Comparison of ENCODE assay signal across 1 cellular context in genomic region chr3:156605686-156606605, GRCh38.
TF ChIP-seq lines count a peak whose summit lies in the region.

No MANE protein-coding gene starts in this region.

TF ChIP-seq in K562, 482 proteins besides CTCF, POLR2A, EP300 and RAD21 (continued from another document and continues in another):
- TF ChIP-seq ZZZ3 (IDR thresholded peaks at IDR 0.05), result no peak
- TF ChIP-seq ZNF274 (IDR thresholded peaks at IDR 0.05; ENCODE audit: borderline replicate concordance, low read depth, low read length), result no peak
- TF ChIP-seq ZNF224 (CRISPR knock-in tag; IDR thresholded peaks at IDR 0.05), result no peak
- TF ChIP-seq PURB (CRISPR knock-in tag; IDR thresholded peaks at IDR 0.05; ENCODE audit: low read depth), result no peak
- TF ChIP-seq TAF9B (IDR thresholded peaks at IDR 0.05; ENCODE audit: partially characterized antibody), result peak; percentile 51
- TF ChIP-seq, protein P1, sequence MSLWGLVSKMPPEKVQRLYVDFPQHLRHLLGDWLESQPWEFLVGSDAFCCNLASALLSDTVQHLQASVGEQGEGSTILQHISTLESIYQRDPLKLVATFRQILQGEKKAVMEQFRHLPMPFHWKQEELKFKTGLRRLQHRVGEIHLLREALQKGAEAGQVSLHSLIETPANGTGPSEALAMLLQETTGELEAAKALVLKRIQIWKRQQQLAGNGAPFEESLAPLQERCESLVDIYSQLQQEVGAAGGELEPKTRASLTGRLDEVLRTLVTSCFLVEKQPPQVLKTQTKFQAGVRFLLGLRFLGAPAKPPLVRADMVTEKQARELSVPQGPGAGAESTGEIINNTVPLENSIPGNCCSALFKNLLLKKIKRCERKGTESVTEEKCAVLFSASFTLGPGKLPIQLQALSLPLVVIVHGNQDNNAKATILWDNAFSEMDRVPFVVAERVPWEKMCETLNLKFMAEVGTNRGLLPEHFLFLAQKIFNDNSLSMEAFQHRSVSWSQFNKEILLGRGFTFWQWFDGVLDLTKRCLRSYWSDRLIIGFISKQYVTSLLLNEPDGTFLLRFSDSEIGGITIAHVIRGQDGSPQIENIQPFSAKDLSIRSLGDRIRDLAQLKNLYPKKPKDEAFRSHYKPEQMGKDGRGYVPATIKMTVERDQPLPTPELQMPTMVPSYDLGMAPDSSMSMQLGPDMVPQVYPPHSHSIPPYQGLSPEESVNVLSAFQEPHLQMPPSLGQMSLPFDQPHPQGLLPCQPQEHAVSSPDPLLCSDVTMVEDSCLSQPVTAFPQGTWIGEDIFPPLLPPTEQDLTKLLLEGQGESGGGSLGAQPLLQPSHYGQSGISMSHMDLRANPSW (CRISPR knock-in tag; IDR thresholded peaks at IDR 0.05), result 0 out of 2 replicates have a peak, but pooled peaks have one; percentile 22
- TF ChIP-seq NELFE (IDR thresholded peaks at IDR 0.05; ENCODE audit: insufficient read depth, insufficient read length), result no peak
- no peak for TF ChIP-seq NFATC3 (IDR thresholded peaks at IDR 0.05)
- no peak for TF ChIP-seq ZNF655 (CRISPR knock-in tag; IDR thresholded peaks at IDR 0.05)
- TF ChIP-seq SMAD1 (IDR thresholded peaks at IDR 0.05; ENCODE audit: low read depth, low read length, partially characterized antibody), result peak; percentile 19
- no peak for TF ChIP-seq TFE3 (CRISPR knock-in tag; IDR thresholded peaks at IDR 0.05)
- TF ChIP-seq, protein P2, sequence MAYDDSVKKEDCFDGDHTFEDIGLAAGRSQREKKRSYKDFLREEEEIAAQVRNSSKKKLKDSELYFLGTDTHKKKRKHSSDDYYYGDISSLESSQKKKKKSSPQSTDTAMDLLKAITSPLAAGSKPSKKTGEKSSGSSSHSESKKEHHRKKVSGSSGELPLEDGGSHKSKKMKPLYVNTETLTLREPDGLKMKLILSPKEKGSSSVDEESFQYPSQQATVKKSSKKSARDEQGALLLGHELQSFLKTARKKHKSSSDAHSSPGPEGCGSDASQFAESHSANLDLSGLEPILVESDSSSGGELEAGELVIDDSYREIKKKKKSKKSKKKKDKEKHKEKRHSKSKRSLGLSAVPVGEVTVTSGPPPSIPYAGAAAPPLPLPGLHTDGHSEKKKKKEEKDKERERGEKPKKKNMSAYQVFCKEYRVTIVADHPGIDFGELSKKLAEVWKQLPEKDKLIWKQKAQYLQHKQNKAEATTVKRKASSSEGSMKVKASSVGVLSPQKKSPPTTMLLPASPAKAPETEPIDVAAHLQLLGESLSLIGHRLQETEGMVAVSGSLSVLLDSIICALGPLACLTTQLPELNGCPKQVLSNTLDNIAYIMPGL (CRISPR knock-in tag; IDR thresholded peaks at IDR 0.05), result no peak
- no peak for TF ChIP-seq GTF2F1 (IDR thresholded peaks at IDR 0.05; ENCODE audit: low read depth, low read length)
- peak in 1 of 2 experiments; percentile 33; a peak in 1 of 4 replicates for TF ChIP-seq RCOR1 (IDR thresholded peaks at IDR 0.05; ENCODE audit: borderline replicate concordance in 1 of 2, low read depth in 2 of 2, low read length in 2 of 2)
- no peak for TF ChIP-seq SMARCB1 (IDR thresholded peaks at IDR 0.05; ENCODE audit: insufficient read length, low read depth)
- TF ChIP-seq ZBTB17 (CRISPR knock-in tag; IDR thresholded peaks at IDR 0.05), result no peak
- TF ChIP-seq, protein P3, sequence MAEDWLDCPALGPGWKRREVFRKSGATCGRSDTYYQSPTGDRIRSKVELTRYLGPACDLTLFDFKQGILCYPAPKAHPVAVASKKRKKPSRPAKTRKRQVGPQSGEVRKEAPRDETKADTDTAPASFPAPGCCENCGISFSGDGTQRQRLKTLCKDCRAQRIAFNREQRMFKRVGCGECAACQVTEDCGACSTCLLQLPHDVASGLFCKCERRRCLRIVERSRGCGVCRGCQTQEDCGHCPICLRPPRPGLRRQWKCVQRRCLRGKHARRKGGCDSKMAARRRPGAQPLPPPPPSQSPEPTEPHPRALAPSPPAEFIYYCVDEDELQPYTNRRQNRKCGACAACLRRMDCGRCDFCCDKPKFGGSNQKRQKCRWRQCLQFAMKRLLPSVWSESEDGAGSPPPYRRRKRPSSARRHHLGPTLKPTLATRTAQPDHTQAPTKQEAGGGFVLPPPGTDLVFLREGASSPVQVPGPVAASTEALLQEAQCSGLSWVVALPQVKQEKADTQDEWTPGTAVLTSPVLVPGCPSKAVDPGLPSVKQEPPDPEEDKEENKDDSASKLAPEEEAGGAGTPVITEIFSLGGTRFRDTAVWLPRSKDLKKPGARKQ (CRISPR knock-in tag; IDR thresholded peaks at IDR 0.05), result no peak
- TF ChIP-seq ZNF140 (CRISPR knock-in tag; IDR thresholded peaks at IDR 0.05), result no peak
- no peak for TF ChIP-seq CBX2 (IDR thresholded peaks at IDR 0.05; ENCODE audit: insufficient read depth, low read length, poor library complexity, severe bottlenecking)
- no peak for TF ChIP-seq MEF2A (IDR thresholded peaks at IDR 0.05; ENCODE audit: control insufficient read depth, low read depth, low read length)
- no peak; the same call in 1 of the 2 replicates for TF ChIP-seq FOSL1 (tag; conservative IDR thresholded peaks at IDR 0.05)
- TF ChIP-seq GATA2 (CRISPR knock-in tag; IDR thresholded peaks at IDR 0.05), result no peak
- TF ChIP-seq, protein P4, sequence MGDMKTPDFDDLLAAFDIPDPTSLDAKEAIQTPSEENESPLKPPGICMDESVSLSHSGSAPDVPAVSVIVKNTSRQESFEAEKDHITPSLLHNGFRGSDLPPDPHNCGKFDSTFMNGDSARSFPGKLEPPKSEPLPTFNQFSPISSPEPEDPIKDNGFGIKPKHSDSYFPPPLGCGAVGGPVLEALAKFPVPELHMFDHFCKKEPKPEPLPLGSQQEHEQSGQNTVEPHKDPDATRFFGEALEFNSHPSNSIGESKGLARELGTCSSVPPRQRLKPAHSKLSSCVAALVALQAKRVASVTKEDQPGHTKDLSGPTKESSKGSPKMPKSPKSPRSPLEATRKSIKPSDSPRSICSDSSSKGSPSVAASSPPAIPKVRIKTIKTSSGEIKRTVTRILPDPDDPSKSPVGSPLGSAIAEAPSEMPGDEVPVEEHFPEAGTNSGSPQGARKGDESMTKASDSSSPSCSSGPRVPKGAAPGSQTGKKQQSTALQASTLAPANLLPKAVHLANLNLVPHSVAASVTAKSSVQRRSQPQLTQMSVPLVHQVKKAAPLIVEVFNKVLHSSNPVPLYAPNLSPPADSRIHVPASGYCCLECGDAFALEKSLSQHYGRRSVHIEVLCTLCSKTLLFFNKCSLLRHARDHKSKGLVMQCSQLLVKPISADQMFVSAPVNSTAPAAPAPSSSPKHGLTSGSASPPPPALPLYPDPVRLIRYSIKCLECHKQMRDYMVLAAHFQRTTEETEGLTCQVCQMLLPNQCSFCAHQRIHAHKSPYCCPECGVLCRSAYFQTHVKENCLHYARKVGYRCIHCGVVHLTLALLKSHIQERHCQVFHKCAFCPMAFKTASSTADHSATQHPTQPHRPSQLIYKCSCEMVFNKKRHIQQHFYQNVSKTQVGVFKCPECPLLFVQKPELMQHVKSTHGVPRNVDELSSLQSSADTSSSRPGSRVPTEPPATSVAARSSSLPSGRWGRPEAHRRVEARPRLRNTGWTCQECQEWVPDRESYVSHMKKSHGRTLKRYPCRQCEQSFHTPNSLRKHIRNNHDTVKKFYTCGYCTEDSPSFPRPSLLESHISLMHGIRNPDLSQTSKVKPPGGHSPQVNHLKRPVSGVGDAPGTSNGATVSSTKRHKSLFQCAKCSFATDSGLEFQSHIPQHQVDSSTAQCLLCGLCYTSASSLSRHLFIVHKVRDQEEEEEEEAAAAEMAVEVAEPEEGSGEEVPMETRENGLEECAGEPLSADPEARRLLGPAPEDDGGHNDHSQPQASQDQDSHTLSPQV (IDR thresholded peaks at IDR 0.05), result peak; percentile 68
- no peak for TF ChIP-seq THRAP3 (IDR thresholded peaks at IDR 0.05; ENCODE audit: borderline replicate concordance)
- peak; percentile 0; the same call in 1 of the 2 replicates for TF ChIP-seq BRD4 (IDR thresholded peaks at IDR 0.05)
- TF ChIP-seq SMARCA5 (IDR thresholded peaks at IDR 0.05), result no peak
- TF ChIP-seq RFX7 (CRISPR knock-in tag; IDR thresholded peaks at IDR 0.05), result no peak
- TF ChIP-seq POLR3A (IDR thresholded peaks at IDR 0.05; ENCODE audit: borderline replicate concordance, extremely low read depth, insufficient read depth, insufficient read length), result no peak
- TF ChIP-seq U2AF2 (optimal IDR thresholded peaks at IDR 0.05; ENCODE audit: low read depth, low read length), result no peak
- no peak for TF ChIP-seq ZFP1 (CRISPR knock-in tag; IDR thresholded peaks at IDR 0.05)
- TF ChIP-seq BCLAF1 (IDR thresholded peaks at IDR 0.05; ENCODE audit: borderline replicate concordance in 1 of 2, control insufficient read depth in 1 of 2, low read depth in 2 of 2, low read length in 1 of 2), result no peak
- no peak for TF ChIP-seq RFX5 (IDR thresholded peaks at IDR 0.05; ENCODE audit: low read depth, low read length)
- TF ChIP-seq HMGN3 (IDR thresholded peaks at IDR 0.05; ENCODE audit: borderline replicate concordance, extremely low read depth, insufficient read length, low read depth, low read length), result peak; percentile 36
- TF ChIP-seq KAT7 (CRISPR knock-in tag; IDR thresholded peaks at IDR 0.05; ENCODE audit: borderline replicate concordance), result no peak
- TF ChIP-seq FOXJ2 (tag; IDR thresholded peaks at IDR 0.05), result no peak
- no peak for TF ChIP-seq ZNF280B (CRISPR knock-in tag; IDR thresholded peaks at IDR 0.05)
- TF ChIP-seq NCOR1 (IDR thresholded peaks at IDR 0.05), result no peak
- TF ChIP-seq, protein P5, sequence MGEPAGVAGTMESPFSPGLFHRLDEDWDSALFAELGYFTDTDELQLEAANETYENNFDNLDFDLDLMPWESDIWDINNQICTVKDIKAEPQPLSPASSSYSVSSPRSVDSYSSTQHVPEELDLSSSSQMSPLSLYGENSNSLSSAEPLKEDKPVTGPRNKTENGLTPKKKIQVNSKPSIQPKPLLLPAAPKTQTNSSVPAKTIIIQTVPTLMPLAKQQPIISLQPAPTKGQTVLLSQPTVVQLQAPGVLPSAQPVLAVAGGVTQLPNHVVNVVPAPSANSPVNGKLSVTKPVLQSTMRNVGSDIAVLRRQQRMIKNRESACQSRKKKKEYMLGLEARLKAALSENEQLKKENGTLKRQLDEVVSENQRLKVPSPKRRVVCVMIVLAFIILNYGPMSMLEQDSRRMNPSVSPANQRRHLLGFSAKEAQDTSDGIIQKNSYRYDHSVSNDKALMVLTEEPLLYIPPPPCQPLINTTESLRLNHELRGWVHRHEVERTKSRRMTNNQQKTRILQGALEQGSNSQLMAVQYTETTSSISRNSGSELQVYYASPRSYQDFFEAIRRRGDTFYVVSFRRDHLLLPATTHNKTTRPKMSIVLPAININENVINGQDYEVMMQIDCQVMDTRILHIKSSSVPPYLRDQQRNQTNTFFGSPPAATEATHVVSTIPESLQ (CRISPR knock-in tag; IDR thresholded peaks at IDR 0.05), result no peak
- TF ChIP-seq HNRNPK (IDR thresholded peaks at IDR 0.05; ENCODE audit: low read depth, low read length, poor library complexity, severe bottlenecking), result no peak
- no peak for TF ChIP-seq ZNF24 (IDR thresholded peaks at IDR 0.05)
- no peak for TF ChIP-seq NCOA4 (IDR thresholded peaks at IDR 0.05; ENCODE audit: partially characterized antibody)
